Comparison of ENCODE assay signal across 22 cellular contexts in the genomic region with DNA sequence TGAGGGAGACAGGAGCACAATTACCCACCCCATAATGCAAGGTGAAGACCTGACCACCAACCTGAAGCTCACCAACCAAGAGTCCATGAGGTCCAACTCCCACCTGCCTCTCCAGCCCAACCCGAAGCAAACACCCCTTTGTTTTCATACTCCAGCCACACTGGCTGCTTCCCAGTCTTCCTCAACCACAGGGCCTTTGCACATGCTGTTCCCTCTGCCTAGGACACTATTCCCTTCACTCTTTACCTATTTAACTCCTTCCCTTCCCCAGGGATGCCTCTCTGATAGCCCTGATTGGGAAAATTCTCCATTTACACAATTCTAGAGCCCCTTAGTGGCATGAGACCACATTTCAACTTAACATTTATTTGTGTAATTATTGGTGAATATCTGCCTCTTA.
DNase-seq lines count a peak whose midpoint lies in the region; ATAC-seq, FAIRE-seq and TF ChIP-seq lines count a peak whose summit lies in the region.
"Had no signal": no experiment of that assay in that cellular context is flagged by ENCODE, and none has a peak within 500 bp of the region (broad histone marks: within the 10 kb centered on the region; RNA-seq: fewer than 3 reads in every experiment).

No MANE protein-coding gene starts in this region.

- H3K4me2 ChIP-seq in H1 (ENCODE audit: insufficient read depth in 1 of 2, low read depth in 2 of 2, low read length in 2 of 2) (no peak overlapping the region), neuronal stem cell (ENCODE audit: insufficient read depth, low read length, poor library complexity, severe bottlenecking) (no peak overlapping the region)
- H3K4me2 ChIP-seq: BLaER1 treated with 17β-estradiol and CSF1 and Interleukin-3, amounts not matched to agents 10 nM and 100 nM had no signal

- TF ChIP-seq EP300 in H1 (IDR thresholded peaks at IDR 0.05; ENCODE audit: borderline replicate concordance in 1 of 2, low read depth in 2 of 2, low read length in 2 of 2): no peak

- TF ChIP-seq CTCF in WTC11 (IDR thresholded peaks at IDR 0.05) (no peak), H1 (IDR thresholded peaks at IDR 0.05; ENCODE audit: control extremely low read depth in 1 of 3, insufficient read depth in 1 of 3, low read depth in 1 of 3, low read length in 3 of 3) (no peak)

- H2BK20ac ChIP-seq in H1 (ENCODE audit: low read length): no peak overlapping the region

- ATAC-seq in WTC11 (no peak), HG03097 (IDR thresholded peaks at IDR 0.05; ENCODE audit: low FRiP score, unreplicated experiment) (no peak), GM18907 (IDR thresholded peaks at IDR 0.05; ENCODE audit: unreplicated experiment) (no peak)
- ATAC-seq: CD8-positive, alpha-beta T cell had no signal

- peaks cover 2% of the 10 kb centered on the region; the same call in 1 of the 2 replicates for H3K36me3 Mint-ChIP-seq in WTC11
- H3K36me3 Mint-ChIP-seq: CD8-positive, alpha-beta T cell had no signal

- H2AK5ac ChIP-seq in H1 (ENCODE audit: low read depth, low read length): no peak overlapping the region
- H2AK5ac ChIP-seq in neuronal stem cell (ENCODE audit: low read depth, low read length): no peak overlapping the region

- H2BK5ac ChIP-seq in H1 (ENCODE audit: low read depth, low read length) (no peak overlapping the region), neuronal stem cell (ENCODE audit: low read length) (no peak overlapping the region)

- H3K79me2 ChIP-seq in H1 (ENCODE audit: control insufficient read depth in 1 of 2, insufficient read depth in 2 of 2, low read length in 2 of 2): no peaks in the 10 kb centered on the region

- no peaks in the 10 kb centered on the region for H4K20me1 ChIP-seq in H1 (replicated peaks in 1 of 2; ENCODE audit: control insufficient read depth in 1 of 2, insufficient read depth in 2 of 2, low read length in 2 of 2)
- H4K20me1 ChIP-seq: BLaER1 treated with 17β-estradiol and CSF1 and Interleukin-3, amounts not matched to agents 10 nM and 100 nM had no signal

- H2AFZ ChIP-seq in H1 (ENCODE audit: low read length): no peak overlapping the region
- H2AFZ ChIP-seq in neuronal stem cell (ENCODE audit: low read length): no peak overlapping the region

- H3K27me3 Mint-ChIP-seq in WTC11 (ENCODE audit: low read depth): no peaks in the 10 kb centered on the region
- H3K27me3 Mint-ChIP-seq: B cell had no signal

- H3K23ac ChIP-seq in H1 (ENCODE audit: insufficient read length) (no peak overlapping the region), neuronal stem cell (ENCODE audit: low read depth, low read length, poor library complexity) (no peak overlapping the region)

- no peaks in the 10 kb centered on the region for H3K27me3 ChIP-seq in H1 (replicated peaks in 1 of 4; ENCODE audit: control insufficient read depth in 3 of 4, extremely low read depth in 1 of 4, insufficient read depth in 3 of 4, low read length in 3 of 4)
- no peaks in the 10 kb centered on the region for H3K27me3 ChIP-seq in neuronal stem cell (ENCODE audit: control insufficient read depth in 3 of 3, insufficient read depth in 3 of 3, low read depth in 1 of 3, low read length in 3 of 3)
- H3K27me3 ChIP-seq: BLaER1 treated with 17β-estradiol and CSF1 and Interleukin-3, amounts not matched to agents 10 nM and 100 nM had no signal

- H3K4ac ChIP-seq in H1 (replicated peaks; ENCODE audit: insufficient read length, low read depth, low read length) (no peak overlapping the region), neuronal stem cell (ENCODE audit: low read length) (no peak overlapping the region)

- H3K27ac Mint-ChIP-seq in WTC11: no peak overlapping the region
- H3K27ac Mint-ChIP-seq: B cell; CD4-positive, alpha-beta T cell; CD8-positive, alpha-beta T cell had no signal

- no peaks in the 10 kb centered on the region for H3K9me3 ChIP-seq in H1 (ENCODE audit: insufficient read depth in 2 of 2, low read depth in 1 of 2, low read length in 1 of 2)
- H3K9me3 ChIP-seq in neuronal stem cell (replicated peaks in 1 of 2; ENCODE audit: control insufficient read depth in 2 of 2, insufficient read depth in 1 of 2, low read depth in 1 of 2, low read length in 2 of 2): no peaks in the 10 kb centered on the region
- H3K9me3 ChIP-seq: BLaER1 treated with 17β-estradiol and CSF1 and Interleukin-3, amounts not matched to agents 10 nM and 100 nM; Caco-2 had no signal

- no peak overlapping the region for H3K4me3 Mint-ChIP-seq in WTC11
- H3K4me3 Mint-ChIP-seq: B cell; CD4-positive, alpha-beta T cell; CD8-positive, alpha-beta T cell had no signal

- no peaks in the 10 kb centered on the region for H3K23me2 ChIP-seq in H1 (ENCODE audit: low read depth, low read length)

- no peak overlapping the region for H3K56ac ChIP-seq in H1 (replicated peaks; ENCODE audit: insufficient read length, low read depth, low read length)

- FAIRE-seq in H1 (lab: Jason Lieb, UNC): no peak
- FAIRE-seq: A204.1, D721Med, G401.6, GM12891 had no signal

- H3K27ac ChIP-seq in H1 (ENCODE audit: low read depth, low read length) (no peak overlapping the region), neuronal stem cell (replicated peaks; ENCODE audit: low read length) (no peak overlapping the region)
- H3K27ac ChIP-seq: BLaER1 treated with 17β-estradiol and CSF1 and Interleukin-3, amounts not matched to agents 10 nM and 100 nM; C4-2B had no signal

- POLR2A ChIA-PET in WTC11 (lab: Charles Lee) (no interaction called here), H1 (lab: Charles Lee; ENCODE audit: partially characterized antibody) (no interaction called here)

- H4K91ac ChIP-seq in H1 (replicated peaks; ENCODE audit: insufficient read length, low read length) (no peak overlapping the region), neuronal stem cell (ENCODE audit: low read depth, low read length, poor library complexity) (no peak overlapping the region)

- peaks cover 7% of the 10 kb centered on the region for H3K4me1 Mint-ChIP-seq in WTC11
- H3K4me1 Mint-ChIP-seq: B cell had no signal

- no peak overlapping the region for H3K9ac ChIP-seq in H1 (replicated peaks in 1 of 4; ENCODE audit: extremely low read depth in 1 of 4, low read depth in 3 of 4, low read length in 3 of 4)
- H3K9ac ChIP-seq in neuronal stem cell (ENCODE audit: low read depth, low read length, poor library complexity): no peak overlapping the region
- H3K9ac ChIP-seq: BLaER1 treated with 17β-estradiol and CSF1 and Interleukin-3, amounts not matched to agents 10 nM and 100 nM had no signal

- H3K18ac ChIP-seq in H1 (ENCODE audit: extremely low read depth, low read length): no peak overlapping the region
- H3K18ac ChIP-seq in neuronal stem cell (ENCODE audit: low read length): no peak overlapping the region

- H4K8ac ChIP-seq in H1 (ENCODE audit: extremely low read depth, insufficient read depth, low read length) (no peak overlapping the region; the same call in 1 of the 2 replicates), neuronal stem cell (ENCODE audit: low read depth, low read length) (peak overlapping the region; percentile 43)

- H3K4me3 ChIP-seq in H1 (ENCODE audit: extremely low read depth in 1 of 4, insufficient read depth in 2 of 4, low read depth in 3 of 4, low read length in 4 of 4) (no peak overlapping the region), neuronal stem cell (ENCODE audit: low read length in 2 of 2) (no peak overlapping the region)
- H3K4me3 ChIP-seq: BLaER1 treated with 17β-estradiol and CSF1 and Interleukin-3, amounts not matched to agents 10 nM and 100 nM had no signal

- H2BK15ac ChIP-seq in H1 (ENCODE audit: low read length): no peak overlapping the region
- H2BK15ac ChIP-seq in neuronal stem cell (ENCODE audit: low read length): no peak overlapping the region

- H2BK120ac ChIP-seq in H1 (replicated peaks; ENCODE audit: low read depth, low read length): no peak overlapping the region
- H2BK120ac ChIP-seq in neuronal stem cell (ENCODE audit: low read depth, low read length): no peak overlapping the region

- H3K79me1 ChIP-seq in H1 (ENCODE audit: low read depth, low read length) (peaks cover 3% of the 10 kb centered on the region; the same call in 1 of the 2 replicates), neuronal stem cell (ENCODE audit: low read depth, low read length) (no peaks in the 10 kb centered on the region)

- H2BK12ac ChIP-seq in H1 (ENCODE audit: low read depth, low read length): no peak overlapping the region
- no peak overlapping the region for H2BK12ac ChIP-seq in neuronal stem cell (ENCODE audit: low read length)

- H3K14ac ChIP-seq in H1 (ENCODE audit: insufficient read length) (no peak overlapping the region), neuronal stem cell (ENCODE audit: low read length) (no peak overlapping the region)

- WGBS in H1 (ENCODE audit: extremely low coverage in 1 of 2, insufficient coverage in 1 of 2, insufficient read length in 1 of 2, insufficient replicate concordance in 2 of 2, low coverage in 1 of 2, low lambda C conversion rate in 2 of 2, missing lambda C conversion rate in 1 of 2), 2 experiments: 85% methylated on average over 1 of the region's 1 CpG; no CpG with 5 or more reads in 1 of the 2 experiments
- no CpG with 5 or more reads among the region's 1 CpG for WGBS in neuronal stem cell (ENCODE audit: extremely low coverage in 2 of 2, insufficient read length in 2 of 2, insufficient replicate concordance in 1 of 2), 2 donors

- no peak overlapping the region for H4K5ac ChIP-seq in H1 (ENCODE audit: insufficient read length, low read depth, low read length)

- H3K4me1 ChIP-seq in H1 (replicated peaks in 1 of 4; ENCODE audit: control insufficient read depth in 3 of 4, insufficient read depth in 4 of 4, low read length in 3 of 4) (peaks cover 0 to 3% (median 1%) of the 10 kb centered on the region in 4 experiments; a peak in 2 of 7 replicates), neuronal stem cell (ENCODE audit: control insufficient read depth in 2 of 2, insufficient read depth in 1 of 2, low read depth in 1 of 2, low read length in 2 of 2) (peaks cover 6 to 8% of the 10 kb centered on the region in 2 donors)
- H3K4me1 ChIP-seq: Caco-2 had no signal

- CTCF ChIA-PET in WTC11 (lab: Charles Lee): no interaction called here
- CTCF ChIA-PET in H1 (lab: Charles Lee; ENCODE audit: partially characterized antibody): interaction anchor here (0.6 to 1.2 kb wide), 3 partner anchors 10 to 422 kb away, joined by 3 read pairs; no protein-coding TSS in a partner anchor

- no peak for DNase-seq in WTC11 (ENCODE audit: low spot score)
- no peak for DNase-seq in H1 (ENCODE audit: low read depth in 1 of 2, low spot score in 2 of 2)
- no peak for DNase-seq in neuronal stem cell (ENCODE audit: low spot score)
- no peak for DNase-seq in activated CD4-positive, alpha-beta T cell treated with anti-CD3 and anti-CD28 coated beads for 4 hours
- DNase-seq: 8988T; ACHN; AML-193; Caco-2; Calu3; CD4-positive, alpha-beta T cell; CD8-positive, alpha-beta T cell; DMS79 treated with DMSO at 0.1 percent for 48 hours; GF-D8 had no signal

- no peak for TF ChIP-seq RAD21 in H1 (IDR thresholded peaks at IDR 0.05 in 1 of 2, conservative IDR thresholded peaks at IDR 0.05 in 1 of 2; ENCODE audit: low read depth in 2 of 2, low read length in 2 of 2)

- TF ChIP-seq POLR2A in H1 (IDR thresholded peaks at IDR 0.05; ENCODE audit: control extremely low read depth in 1 of 2, low read depth in 2 of 2, low read length in 2 of 2): no peak

- H3K36me3 ChIP-seq in H1 (ENCODE audit: control insufficient read depth in 2 of 4, insufficient read depth in 4 of 4, low read length in 3 of 4) (peaks cover 0 to 7% (median 0%) of the 10 kb centered on the region in 4 experiments; a peak in 1 of 8 replicates), neuronal stem cell (replicated peaks in 1 of 2; ENCODE audit: control insufficient read depth in 2 of 2, insufficient read depth in 2 of 2, low read length in 2 of 2) (no peaks in the 10 kb centered on the region)
- H3K36me3 ChIP-seq: BLaER1 treated with 17β-estradiol and CSF1 and Interleukin-3, amounts not matched to agents 10 nM and 100 nM had no signal

- H3K9me3 Mint-ChIP-seq in WTC11: peaks cover 10% of the 10 kb centered on the region
- H3K9me3 Mint-ChIP-seq: CD4-positive, alpha-beta T cell; CD8-positive, alpha-beta T cell had no signal
